Comparison of ENCODE assay signal across 13 cellular contexts in the genomic region with DNA sequence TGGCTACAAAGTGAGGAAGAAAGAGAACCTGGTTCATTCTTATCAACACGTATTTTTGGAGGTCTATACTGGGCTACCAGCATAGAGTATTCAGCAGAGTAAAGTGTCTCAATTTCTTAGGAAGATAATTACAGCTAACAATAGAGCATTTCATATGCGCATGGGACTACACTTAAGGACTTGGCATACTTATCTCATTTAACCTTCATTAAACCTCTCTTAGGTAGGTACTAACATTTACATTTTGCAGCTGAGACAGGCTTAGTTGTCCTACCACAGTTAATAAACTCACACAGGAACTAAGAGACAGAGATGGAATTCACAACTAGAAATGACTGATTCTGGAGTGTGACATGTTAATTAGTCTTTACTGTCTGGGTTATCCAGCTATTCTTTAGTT.
DNase-seq lines count a peak whose midpoint lies in the region; ATAC-seq, FAIRE-seq and TF ChIP-seq lines count a peak whose summit lies in the region.
"Had no signal": no experiment of that assay in that cellular context is flagged by ENCODE, and none has a peak within 500 bp of the region (broad histone marks: within the 10 kb centered on the region; RNA-seq: fewer than 3 reads in every experiment).

No MANE protein-coding gene starts in this region.

- TF ChIP-seq CTCF in HepG2 (CRISPR knock-in tag; IDR thresholded peaks at IDR 0.05) (no peak), right lobe of liver (IDR thresholded peaks at IDR 0.05) (no peak), vagina (IDR thresholded peaks at IDR 0.05) (no peak)

- no peak overlapping the region for H2BK5ac ChIP-seq in mesendoderm (ENCODE audit: low read length)

- TF ChIP-seq EP300 in HepG2 (IDR thresholded peaks at IDR 0.05; ENCODE audit: low read depth in 2 of 2, low read length in 2 of 2) (no peak), HepG2 (CRISPR knock-in tag; IDR thresholded peaks at IDR 0.05; ENCODE audit: borderline replicate concordance) (no peak)

- DNase-seq in HepG2 (ENCODE audit: low spot score) (no peak), right lobe of liver (no peak), T-helper 17 cell (no peak), mesendoderm (peak; percentile 57), vagina (ENCODE audit: extremely low spot score in 2 of 2) (no peak), NCI-H524 (lab: John Stamatoyannopoulos, UW) (no peak)
- no peak for DNase-seq in stimulated activated CD4-positive, alpha-beta T cell treated with anti-CD3 and anti-CD28 coated beads, Interleukin-4, amount 100 ng/mL, for 1 hour
- DNase-seq: CD8-positive, alpha-beta memory T cell; GF-D8; Kasumi-1; NCI-H1417 treated with DMSO at 0.1 percent for 48 hours; PC-9 had no signal

- no peak overlapping the region for H4K8ac ChIP-seq in mesendoderm (ENCODE audit: low read depth, low read length)

- no peak overlapping the region for H3K23ac ChIP-seq in mesendoderm (ENCODE audit: low read length)

- CTCF ChIA-PET in HepG2 (lab: Yijun Ruan, JAX; ENCODE audit: low intra/inter-chr PET ratio, low total read pairs) = no interaction called here

- H3K9ac ChIP-seq in HepG2 (ENCODE audit: insufficient read depth, low read depth, low read length) (no peak overlapping the region), mesendoderm (ENCODE audit: low read length) (no peak overlapping the region)

- H3K4me1 ChIP-seq in HepG2 (ENCODE audit: insufficient read depth, low read length) (no peaks in the 10 kb centered on the region), right lobe of liver (peaks cover 0 to 10% (median 3%) of the 10 kb centered on the region in 4 donors), mesendoderm (ENCODE audit: control insufficient read depth, low read depth, low read length) (peaks cover 2% of the 10 kb centered on the region), vagina (peaks cover 4% of the 10 kb centered on the region)

- no peak overlapping the region for H2AK5ac ChIP-seq in mesendoderm (ENCODE audit: low read length)

- H4K20me1 ChIP-seq in HepG2 (ENCODE audit: insufficient read depth, low read length) = 0 out of 2 replicates have a peak, but pooled peaks cover 2% of the 10 kb centered on the region

- H3K27me3 Mint-ChIP-seq in T-helper 17 cell = no peaks in the 10 kb centered on the region
- H3K27me3 Mint-ChIP-seq: CD8-positive, alpha-beta memory T cell had no signal

- H3K79me1 ChIP-seq in mesendoderm (ENCODE audit: low read length) = no peaks in the 10 kb centered on the region

- H3K4ac ChIP-seq in mesendoderm (ENCODE audit: low read depth, low read length) = no peak overlapping the region

- H2BK15ac ChIP-seq in mesendoderm (replicated peaks; ENCODE audit: low read depth) = no peak overlapping the region

- H3K79me2 ChIP-seq in HepG2 (ENCODE audit: insufficient read depth, low read length) = no peaks in the 10 kb centered on the region
- peaks cover 7% of the 10 kb centered on the region for H3K79me2 ChIP-seq in mesendoderm (ENCODE audit: control insufficient read depth, insufficient read depth, low read length)

- FAIRE-seq in HepG2 (lab: Jason Lieb, UNC) = no peak
- FAIRE-seq: H1 had no signal

- no peak overlapping the region for H2BK120ac ChIP-seq in mesendoderm (ENCODE audit: low read depth, low read length)

- in situ Hi-C loops in HepG2 (cut with HindIII; ENCODE audit: extremely low pct_ligation_motif_present, low pct_unique_long_range_greater_than_20kb) = no loop called here

- no peak overlapping the region for H3K4me3 ChIP-seq in HepG2 (replicated peaks in 1 of 3; ENCODE audit: insufficient read depth in 1 of 3, low read depth in 2 of 3, low read length in 3 of 3)
- H3K4me3 ChIP-seq in right lobe of liver = no peak overlapping the region
- H3K4me3 ChIP-seq in mesendoderm (ENCODE audit: low read length) = no peak overlapping the region
- no peak overlapping the region for H3K4me3 ChIP-seq in vagina
- H3K4me3 ChIP-seq: PC-9 had no signal

- peaks cover 17% of the 10 kb centered on the region for H3K4me1 Mint-ChIP-seq in T-helper 17 cell

- H2AFZ ChIP-seq in HepG2 (ENCODE audit: low read length) = no peak overlapping the region
- H2AFZ ChIP-seq: PC-9 had no signal

- TF ChIP-seq RAD21 in HepG2 (CRISPR knock-in tag; IDR thresholded peaks at IDR 0.05) = no peak

- no peak for ATAC-seq in HepG2
- no peak for ATAC-seq in right lobe of liver
- ATAC-seq in T-helper 17 cell = no peak

- no peaks in the 10 kb centered on the region for H3K9me3 ChIP-seq in HepG2 (ENCODE audit: low read length)
- H3K9me3 ChIP-seq in right lobe of liver = no peaks in the 10 kb centered on the region
- no peaks in the 10 kb centered on the region for H3K9me3 ChIP-seq in T-helper 17 cell (ENCODE audit: control insufficient read depth, low read length, poor library complexity, severe bottlenecking)
- no peaks in the 10 kb centered on the region for H3K9me3 ChIP-seq in vagina

- H3K18ac ChIP-seq in mesendoderm (ENCODE audit: low read length) = no peak overlapping the region

- no peak for TF ChIP-seq POLR2A in HepG2 (IDR thresholded peaks at IDR 0.05; ENCODE audit: insufficient read depth in 1 of 2, low read depth in 2 of 2, low read length in 2 of 2)
- TF ChIP-seq POLR2A in right lobe of liver (IDR thresholded peaks at IDR 0.05) = no peak
- TF ChIP-seq POLR2A in vagina (IDR thresholded peaks at IDR 0.05) = no peak

- H3K4me3 Mint-ChIP-seq in T-helper 17 cell = no peak overlapping the region
- H3K4me3 Mint-ChIP-seq: CD8-positive, alpha-beta memory T cell had no signal

- H3K27ac ChIP-seq in HepG2 (ENCODE audit: extremely low read length, insufficient read depth, low read length) (no peak overlapping the region), right lobe of liver (no peak overlapping the region), mesendoderm (ENCODE audit: low read depth, low read length) (no peak overlapping the region), vagina (no peak overlapping the region)
- H3K27ac ChIP-seq: PC-9 had no signal

- H3K27ac Mint-ChIP-seq in T-helper 17 cell = peak overlapping the region; percentile 77

- no peak overlapping the region for H3K56ac ChIP-seq in mesendoderm (ENCODE audit: low read length)

- H3K27me3 ChIP-seq in HepG2 (ENCODE audit: control insufficient read depth in 1 of 2, insufficient read depth in 2 of 2, low read length in 2 of 2) = no peaks in the 10 kb centered on the region
- no peaks in the 10 kb centered on the region for H3K27me3 ChIP-seq in right lobe of liver
- no peaks in the 10 kb centered on the region for H3K27me3 ChIP-seq in mesendoderm (ENCODE audit: insufficient read depth, low read length, poor library complexity)
- no peaks in the 10 kb centered on the region for H3K27me3 ChIP-seq in vagina

- no peak overlapping the region for H4K5ac ChIP-seq in mesendoderm (ENCODE audit: low read length)

- H3K4me2 ChIP-seq in HepG2 (ENCODE audit: low read depth, low read length) = no peak overlapping the region
- no peak overlapping the region for H3K4me2 ChIP-seq in mesendoderm (ENCODE audit: low read length)
- H3K4me2 ChIP-seq: PC-9 had no signal

- whole genome bisulfite sequencing in HepG2 (ENCODE audit: low lambda C conversion rate) = 93% methylated on average over 2 of the region's 2 CpGs
- 100% methylated on average over 2 of the region's 2 CpGs for WGBS in right lobe of liver (ENCODE audit: insufficient coverage, low coverage, low lambda C conversion rate, missing lambda C conversion rate)
- WGBS in mesendoderm (ENCODE audit: extremely low coverage, insufficient coverage, low lambda C conversion rate) = no CpG with 5 or more reads among the region's 2 CpGs

- POLR2A ChIA-PET in HepG2 (lab: Yijun Ruan, JAX) = no interaction called here

- H3K36me3 ChIP-seq in HepG2 (replicated peaks in 1 of 2; ENCODE audit: control insufficient read depth in 1 of 2, insufficient read depth in 2 of 2, low read length in 2 of 2) = peaks cover 5 to 52% of the 10 kb centered on the region in 2 experiments
- peaks cover 0 to 38% (median 0%) of the 10 kb centered on the region in 4 donors for H3K36me3 ChIP-seq in right lobe of liver
- no peaks in the 10 kb centered on the region for H3K36me3 ChIP-seq in mesendoderm (ENCODE audit: control insufficient read depth, insufficient read depth, low read length)
- peaks cover 0 to 19% of the 10 kb centered on the region in 2 donors for H3K36me3 ChIP-seq in vagina

- intact Hi-C loops in HepG2 (cut with micrococcal nuclease; ENCODE audit: unreplicated experiment) = no loop called here
- intact Hi-C loops in right lobe of liver (cut with DNase I) = no loop called here
- intact Hi-C loops in vagina (cut with DNase I) = loop anchor here (10.0 kb wide), 1 partner anchor 515 kb away; no protein-coding TSS in a partner anchor

- peaks cover 4% of the 10 kb centered on the region for H3K36me3 Mint-ChIP-seq in T-helper 17 cell (ENCODE audit: low read depth)

- BruUV-seq in HepG2 (replicated peaks; lab: Mats Ljungman, UMichigan) = no TSS peak

TF ChIP-seq in HepG2, 621 proteins besides CTCF, POLR2A, EP300 and RAD21:
- TF ChIP-seq MEIS1 (CRISPR knock-in tag; IDR thresholded peaks at IDR 0.05; ENCODE audit: borderline replicate concordance) (no peak), RBM22 (optimal IDR thresholded peaks at IDR 0.05; ENCODE audit: low read length) (peak; percentile 38)
